ENCODE assay signal across 21 cellular contexts in the genomic region with DNA sequence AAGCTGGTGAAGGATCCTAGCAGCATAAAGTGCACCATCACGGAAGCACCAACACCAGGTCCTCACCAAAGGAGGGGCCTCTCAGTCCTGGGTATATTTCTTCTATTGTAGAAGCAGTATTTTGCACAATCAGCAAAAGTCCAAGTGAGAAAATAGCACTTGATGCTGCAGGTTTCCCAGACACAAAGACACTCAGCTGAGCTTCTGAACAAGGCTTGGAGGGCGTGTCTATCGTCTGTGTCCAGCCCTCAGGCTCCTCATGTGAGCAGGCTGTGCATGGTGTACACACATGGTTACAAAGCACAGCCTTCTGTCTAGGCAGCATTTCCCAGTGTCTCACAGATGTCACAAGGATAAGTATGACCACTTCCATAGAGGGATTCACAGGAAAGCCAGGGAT.
DNase-seq lines count a peak whose midpoint lies in the region; ATAC-seq, FAIRE-seq and TF ChIP-seq lines count a peak whose summit lies in the region.
"Had no signal": no experiment of that assay in that cellular context is flagged by ENCODE, and none has a peak within 500 bp of the region (broad histone marks: within the 10 kb centered on the region; RNA-seq: fewer than 3 reads in every experiment).

No MANE protein-coding gene starts in this region.

- ATAC-seq in HepG2 (peak; percentile 54), right lobe of liver (no peak), GM19463 (IDR thresholded peaks at IDR 0.05; ENCODE audit: unreplicated experiment) (no peak)
- ATAC-seq: gastroesophageal sphincter had no signal

- FAIRE-seq in HepG2 (lab: Jason Lieb, UNC): no peak
- FAIRE-seq: GM18507 had no signal

- no peaks in the 10 kb centered on the region for H3K36me3 Mint-ChIP-seq in glutamatergic neuron (ENCODE audit: unreplicated experiment)

- POLR2A ChIA-PET in HepG2 (lab: Yijun Ruan, JAX) (no interaction called here), OCI-LY7 (lab: Charles Lee) (interaction anchor here (0.8 to 5.6 kb wide), 7 partner anchors 12 to 178 kb away, joined by 3 to 45 read pairs (median 5); no protein-coding TSS in a partner anchor)

- H3K27me3 Mint-ChIP-seq in glutamatergic neuron (ENCODE audit: unreplicated experiment): peaks cover 6% of the 10 kb centered on the region
- H3K27me3 Mint-ChIP-seq: CD4-positive, alpha-beta T cell had no signal

- 79% methylated on average over 3 of the region's 3 CpGs for WGBS in HepG2 (ENCODE audit: low lambda C conversion rate)
- WGBS in right lobe of liver (ENCODE audit: insufficient coverage, low coverage, low lambda C conversion rate, missing lambda C conversion rate): 78% methylated on average over 1 of the region's 3 CpGs

- no peaks in the 10 kb centered on the region for H3K9me3 ChIP-seq in HepG2 (ENCODE audit: low read length)
- H3K9me3 ChIP-seq in right lobe of liver: no peaks in the 10 kb centered on the region
- no peaks in the 10 kb centered on the region for H3K9me3 ChIP-seq in OCI-LY7 (ENCODE audit: low read length)
- H3K9me3 ChIP-seq in left ventricle myocardium inferior (replicated peaks): peaks cover 16% of the 10 kb centered on the region
- H3K9me3 ChIP-seq: suprapubic skin had no signal

- H2AFZ ChIP-seq in HepG2 (ENCODE audit: low read length) (no peak overlapping the region), OCI-LY7 (ENCODE audit: low read length) (no peak overlapping the region)

- H3K4me3 ChIP-seq in HepG2 (replicated peaks in 1 of 3; ENCODE audit: insufficient read depth in 1 of 3, low read depth in 2 of 3, low read length in 3 of 3) (no peak overlapping the region), right lobe of liver (no peak overlapping the region), OCI-LY7 (ENCODE audit: low read depth, low read length, poor library complexity, severe bottlenecking) (no peak overlapping the region), left ventricle myocardium inferior (no peak overlapping the region)
- H3K4me3 ChIP-seq: cardiac muscle cell, gastroesophageal sphincter, suprapubic skin had no signal

- in situ Hi-C loops in HepG2 (cut with HindIII; ENCODE audit: extremely low pct_ligation_motif_present, low pct_unique_long_range_greater_than_20kb): no loop called here

- intact Hi-C loops in HepG2 (cut with micrococcal nuclease; ENCODE audit: unreplicated experiment): no loop called here
- intact Hi-C loops in right lobe of liver (cut with DNase I): no loop called here
- intact Hi-C loops in OCI-LY7 (cut with micrococcal nuclease; ENCODE audit: unreplicated experiment): no loop called here
- intact Hi-C loops in left ventricle myocardium inferior (cut with micrococcal nuclease): no loop called here

- H3K9me2 ChIP-seq in OCI-LY7 (ENCODE audit: insufficient read depth, low read length): no peaks in the 10 kb centered on the region

- H3K9me3 Mint-ChIP-seq in glutamatergic neuron (ENCODE audit: unreplicated experiment): peaks cover 4% of the 10 kb centered on the region
- H3K9me3 Mint-ChIP-seq: neural crest cell; T-helper 1 cell treated with Interleukin-12 subunit alpha and Interleukin-12 subunit beta and Interleukin-4 antibody, amounts not matched to agents 30 μg/mL and 1 μg/mL, for 36 hours had no signal

- no peak overlapping the region for H3K4me3 Mint-ChIP-seq in glutamatergic neuron (ENCODE audit: unreplicated experiment)
- H3K4me3 Mint-ChIP-seq: CD4-positive, alpha-beta T cell; neural crest cell; T-helper 1 cell treated with Interleukin-12 subunit alpha and Interleukin-12 subunit beta and Interleukin-4 antibody, amounts not matched to agents 30 μg/mL and 1 μg/mL, for 36 hours had no signal

- H3K36me3 ChIP-seq in HepG2 (replicated peaks in 1 of 2; ENCODE audit: control insufficient read depth in 1 of 2, insufficient read depth in 2 of 2, low read length in 2 of 2) (no peaks in the 10 kb centered on the region), right lobe of liver (no peaks in the 10 kb centered on the region), OCI-LY7 (ENCODE audit: insufficient read depth, low read length) (no peaks in the 10 kb centered on the region), left ventricle myocardium inferior (no peaks in the 10 kb centered on the region)
- H3K36me3 ChIP-seq: cardiac muscle cell had no signal

- H3K4me1 Mint-ChIP-seq in glutamatergic neuron (ENCODE audit: low read depth, unreplicated experiment): peaks cover 10% of the 10 kb centered on the region

- no peak for TF ChIP-seq POLR2A in HepG2 (IDR thresholded peaks at IDR 0.05; ENCODE audit: insufficient read depth in 1 of 2, low read depth in 2 of 2, low read length in 2 of 2)
- TF ChIP-seq POLR2A in right lobe of liver (IDR thresholded peaks at IDR 0.05): no peak

- CTCF ChIA-PET in HepG2 (lab: Yijun Ruan, JAX; ENCODE audit: low intra/inter-chr PET ratio, low total read pairs) (no interaction called here), OCI-LY7 (lab: Charles Lee; ENCODE audit: unreplicated experiment) (no interaction called here)

- H3K27me3 ChIP-seq in HepG2 (ENCODE audit: control insufficient read depth in 1 of 2, insufficient read depth in 2 of 2, low read length in 2 of 2): no peaks in the 10 kb centered on the region
- H3K27me3 ChIP-seq in right lobe of liver: no peaks in the 10 kb centered on the region
- no peaks in the 10 kb centered on the region for H3K27me3 ChIP-seq in left ventricle myocardium inferior (ENCODE audit: low read depth)
- H3K27me3 ChIP-seq: cardiac muscle cell, gastroesophageal sphincter, suprapubic skin had no signal

- TF ChIP-seq CTCF in HepG2 (CRISPR knock-in tag; IDR thresholded peaks at IDR 0.05): no peak
- no peak for TF ChIP-seq CTCF in right lobe of liver (IDR thresholded peaks at IDR 0.05)
- TF ChIP-seq CTCF in OCI-LY7 (conservative IDR thresholded peaks at IDR 0.05; ENCODE audit: low read length): no peak
- TF ChIP-seq CTCF in glutamatergic neuron (IDR thresholded peaks at IDR 0.05; ENCODE audit: partially characterized antibody, unreplicated experiment): no peak
- TF ChIP-seq CTCF in left ventricle myocardium inferior (IDR thresholded peaks at IDR 0.05; ENCODE audit: borderline replicate concordance): no peak

- H4K20me1 ChIP-seq in HepG2 (ENCODE audit: insufficient read depth, low read length) (no peaks in the 10 kb centered on the region), OCI-LY7 (ENCODE audit: insufficient read depth, low read length) (no peaks in the 10 kb centered on the region)

- H3K9ac ChIP-seq in HepG2 (ENCODE audit: insufficient read depth, low read depth, low read length): no peak overlapping the region

- H3K4me1 ChIP-seq in HepG2 (ENCODE audit: insufficient read depth, low read length): peaks cover 42% of the 10 kb centered on the region
- H3K4me1 ChIP-seq in right lobe of liver: no peaks in the 10 kb centered on the region
- H3K4me1 ChIP-seq in OCI-LY7 (ENCODE audit: insufficient read depth, low read length, poor library complexity, severe bottlenecking): peaks cover 82% of the 10 kb centered on the region
- no peaks in the 10 kb centered on the region for H3K4me1 ChIP-seq in left ventricle myocardium inferior
- H3K4me1 ChIP-seq: gastroesophageal sphincter, suprapubic skin had no signal

- no peak for TF ChIP-seq RAD21 in HepG2 (CRISPR knock-in tag; IDR thresholded peaks at IDR 0.05)

- DNase-seq in HepG2 (ENCODE audit: low spot score) (no peak), right lobe of liver (no peak), OCI-LY7 (ENCODE audit: low spot score) (peak; percentile 41), glutamatergic neuron (peak; percentile 53), retina (no peak), left ventricle myocardium inferior (no peak)
- DNase-seq: activated CD4-positive, alpha-beta T cell treated with anti-CD3 and anti-CD28 coated beads, Interleukin-2, amount 50 U/mL, for 1 hour; activated gamma-delta T cell; CD4-positive, alpha-beta T cell; dermis blood vessel endothelial cell; NCI-H2171 treated with DMSO at 0.1 percent for 48 hours; SHP77; stimulated activated CD4-positive, alpha-beta T cell treated with anti-CD3 and anti-CD28 coated beads, Interleukin-15, amount 100 ng/mL, for 24 hours had no signal

- H3K79me2 ChIP-seq in HepG2 (ENCODE audit: insufficient read depth, low read length): no peaks in the 10 kb centered on the region
- H3K79me2 ChIP-seq in OCI-LY7 (ENCODE audit: insufficient read depth, low read depth, low read length): peaks cover 12% of the 10 kb centered on the region; the same call in 1 of the 2 replicates

- H3K4me2 ChIP-seq in HepG2 (ENCODE audit: low read depth, low read length) (no peak overlapping the region), OCI-LY7 (ENCODE audit: low read length) (peak overlapping the region; percentile 68)

- no peak overlapping the region for H3K27ac ChIP-seq in HepG2 (ENCODE audit: extremely low read length, insufficient read depth, low read length)
- H3K27ac ChIP-seq in right lobe of liver: no peak overlapping the region
- H3K27ac ChIP-seq in OCI-LY7 (ENCODE audit: low read depth, low read length, poor library complexity, severe bottlenecking): peak overlapping the region; percentile 87
- H3K27ac ChIP-seq in left ventricle myocardium inferior (replicated peaks): no peak overlapping the region
- H3K27ac ChIP-seq: cardiac muscle cell, gastroesophageal sphincter, suprapubic skin, VCaP had no signal

- peak overlapping the region; percentile 87 for H3K27ac Mint-ChIP-seq in glutamatergic neuron (ENCODE audit: unreplicated experiment)
- H3K27ac Mint-ChIP-seq: CD4-positive, alpha-beta T cell; T-helper 1 cell treated with Interleukin-12 subunit alpha and Interleukin-12 subunit beta and Interleukin-4 antibody, amounts not matched to agents 30 μg/mL and 1 μg/mL, for 36 hours had no signal

- BruUV-seq in HepG2 (replicated peaks; lab: Mats Ljungman, UMichigan) (no TSS peak), OCI-LY7 (replicated peaks; lab: Mats Ljungman, UMichigan) (no TSS peak)

- no peak for TF ChIP-seq EP300 in HepG2 (IDR thresholded peaks at IDR 0.05; ENCODE audit: low read depth in 2 of 2, low read length in 2 of 2)
- no peak for TF ChIP-seq EP300 in HepG2 (CRISPR knock-in tag; IDR thresholded peaks at IDR 0.05; ENCODE audit: borderline replicate concordance)

TF ChIP-seq in HepG2, 621 proteins besides CTCF, POLR2A, EP300 and RAD21:
- TF ChIP-seq SAFB2 (CRISPR knock-in tag; IDR thresholded peaks at IDR 0.05; ENCODE audit: borderline replicate concordance, low read depth) (no peak), MAFK (conservative IDR thresholded peaks at IDR 0.05 in 1 of 2, IDR thresholded peaks at IDR 0.05 in 1 of 2; ENCODE audit: low read length in 2 of 2) (peak; percentile 95 to 97), LCORL (IDR thresholded peaks at IDR 0.05) (no peak), LCORL (CRISPR knock-in tag; IDR thresholded peaks at IDR 0.05) (no peak), MAFF (IDR thresholded peaks at IDR 0.05; ENCODE audit: low read depth, low read length) (peak; percentile 97)
TF ChIP-seq in HepG2: peak in this region for 2.

Comparison
In these comparisons a context has a peak if more than half of its experiments do, and no peak if none do; other contexts are left out.
1. DNase-seq: peak in OCI-LY7 (single experiment) and glutamatergic neuron (single experiment); none in HepG2 (single experiment), right lobe of liver (0 of 3), retina (single experiment) and left ventricle myocardium inferior (single experiment).